8 cellular contexts compared by ENCODE assay signal in the genomic region with DNA sequence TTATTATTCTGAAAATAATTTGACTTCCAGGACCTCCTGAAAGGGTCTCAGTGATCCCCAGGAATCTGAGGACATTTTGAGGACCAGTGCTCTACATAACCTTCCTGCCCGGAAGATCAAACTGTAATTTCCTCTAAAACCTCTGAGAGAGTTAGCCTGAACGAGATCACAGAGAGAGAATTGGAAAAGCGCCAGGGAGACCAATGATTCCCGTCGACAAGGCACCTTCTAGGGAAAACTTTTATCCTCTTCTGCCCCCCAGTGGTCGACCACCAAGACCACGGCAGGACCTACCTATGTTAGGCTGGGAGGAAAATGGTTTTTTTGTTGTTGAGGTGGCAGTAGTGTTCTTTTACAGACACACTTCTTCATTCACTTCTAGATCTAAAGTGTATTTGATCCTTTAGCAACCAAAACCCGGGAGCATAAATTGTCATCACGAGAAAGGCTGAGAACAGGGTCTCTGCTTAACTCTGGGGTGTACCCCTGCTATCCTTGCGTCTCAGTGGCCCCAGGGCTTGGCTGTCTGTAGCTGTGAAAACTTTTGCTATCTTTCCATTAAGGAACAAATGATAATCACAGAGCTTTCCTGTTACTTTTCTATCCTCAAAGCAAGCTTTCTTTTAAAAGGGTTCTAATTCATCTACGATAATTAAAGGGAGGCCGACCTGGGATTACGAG.
DNase-seq lines count a peak whose midpoint lies in the region; ATAC-seq and TF ChIP-seq lines count a peak whose summit lies in the region.

No MANE protein-coding gene starts in this region.

- no peak overlapping the region for H3K4me3 Mint-ChIP-seq in activated CD4-positive, alpha-beta T cell treated with anti-CD3 and anti-CD28 coated beads for 36 hours
- no peak overlapping the region for H3K4me3 Mint-ChIP-seq in mesothelial cell of epicardium

- no peak overlapping the region for H3K27ac ChIP-seq in WERI-Rb-1

- TF ChIP-seq CTCF in WERI-Rb-1 (IDR thresholded peaks at IDR 0.05; ENCODE audit: low read depth, low read length) (peak; percentile 73), mesothelial cell of epicardium (IDR thresholded peaks at IDR 0.05; ENCODE audit: unreplicated experiment) (peak; percentile 81)

- H3K36me3 ChIP-seq in WERI-Rb-1: no peaks in the 10 kb centered on the region

- H3K27ac Mint-ChIP-seq in activated CD4-positive, alpha-beta T cell treated with anti-CD3 and anti-CD28 coated beads for 36 hours: no peak overlapping the region
- H3K27ac Mint-ChIP-seq in mesothelial cell of epicardium: peak overlapping the region; percentile 41

- H3K36me3 Mint-ChIP-seq in activated CD4-positive, alpha-beta T cell treated with anti-CD3 and anti-CD28 coated beads for 36 hours (ENCODE audit: low read depth): no peaks in the 10 kb centered on the region
- peaks cover 1% of the 10 kb centered on the region for H3K36me3 Mint-ChIP-seq in mesothelial cell of epicardium

- peaks cover 6% of the 10 kb centered on the region for H3K9me3 ChIP-seq in WERI-Rb-1 (ENCODE audit: severe bottlenecking)

- no peak overlapping the region for H3K4me3 ChIP-seq in WERI-Rb-1 (ENCODE audit: low read depth, low read length)

- H3K9me3 Mint-ChIP-seq in activated CD4-positive, alpha-beta T cell treated with anti-CD3 and anti-CD28 coated beads for 36 hours (ENCODE audit: low read depth): peaks cover 10% of the 10 kb centered on the region
- H3K9me3 Mint-ChIP-seq in mesothelial cell of epicardium: peaks cover 20% of the 10 kb centered on the region

- peak; percentile 68 for ATAC-seq in activated CD4-positive, alpha-beta T cell treated with anti-CD3 and anti-CD28 coated beads for 36 hours

- CTCF ChIA-PET in activated CD4-positive, alpha-beta T cell treated with anti-CD3 and anti-CD28 coated beads for 36 hours (lab: Charles Lee): interaction anchor here (0.6 to 1.8 kb wide), 8 partner anchors 10 to 153 kb away, joined by 3 to 6 read pairs (median 4); no protein-coding TSS in a partner anchor

- peaks cover 8% of the 10 kb centered on the region for H3K27me3 Mint-ChIP-seq in activated CD4-positive, alpha-beta T cell treated with anti-CD3 and anti-CD28 coated beads for 36 hours
- peaks cover 2% of the 10 kb centered on the region for H3K27me3 Mint-ChIP-seq in mesothelial cell of epicardium (ENCODE audit: low read depth)

- H3K4me1 Mint-ChIP-seq in activated CD4-positive, alpha-beta T cell treated with anti-CD3 and anti-CD28 coated beads for 36 hours: peaks cover 7% of the 10 kb centered on the region
- peaks cover 10% of the 10 kb centered on the region for H3K4me1 Mint-ChIP-seq in mesothelial cell of epicardium

- H3K27me3 ChIP-seq in WERI-Rb-1 (ENCODE audit: insufficient read depth, low read depth, severe bottlenecking): no peaks in the 10 kb centered on the region

- DNase-seq in activated CD4-positive, alpha-beta T cell treated with anti-CD3 and anti-CD28 coated beads for 36 hours: peak; percentile 70
- DNase-seq in activated CD4-positive, alpha-beta T cell treated with anti-CD3 and anti-CD28 coated beads for 1 hour: no peak
- DNase-seq in NCI-H1930 (lab: John Stamatoyannopoulos, UW) (peak; percentile 22 to 50), WERI-Rb-1 (peak; percentile 86), epidermal melanocyte (ENCODE audit: insufficient read length, low spot score) (peak; percentile 94), mesothelial cell of epicardium (ENCODE audit: low spot score in 2 of 2, unreplicated experiment in 2 of 2) (peak; percentile 64 to 84), NCI-H510A (lab: John Stamatoyannopoulos, UW) (no peak)
- DNase-seq in stimulated activated CD8-positive, alpha-beta memory T cell treated with anti-CD3 and anti-CD28 coated beads, Interleukin-7, amount 100 ng/mL, for 48 hours (ENCODE audit: extremely low read depth in 1 of 2, low read depth in 1 of 2): peak; percentile 9 to 13

- POLR2A ChIA-PET in activated CD4-positive, alpha-beta T cell treated with anti-CD3 and anti-CD28 coated beads for 36 hours (lab: Charles Lee): no interaction called here

- intact Hi-C loops in activated CD4-positive, alpha-beta T cell treated with anti-CD3 and anti-CD28 coated beads for 36 hours (cut with DNase I, micrococcal nuclease): loop anchor here (1.0 to 10.0 kb wide), 3 partner anchors 87 to 135 kb away; no protein-coding TSS in a partner anchor

Comparison
In these comparisons a context has a peak if more than half of its experiments do, and no peak if none do; other contexts are left out.
1. DNase-seq: peak in activated CD4-positive, alpha-beta T cell treated with anti-CD3 and anti-CD28 coated beads for 36 hours (single experiment), NCI-H1930 (2 of 2), WERI-Rb-1 (single experiment), epidermal melanocyte (single experiment), mesothelial cell of epicardium (2 of 2) and stimulated activated CD8-positive, alpha-beta memory T cell treated with anti-CD3 and anti-CD28 coated beads, Interleukin-7, amount 100 ng/mL, for 48 hours (2 of 2); none in activated CD4-positive, alpha-beta T cell treated with anti-CD3 and anti-CD28 coated beads for 1 hour (single experiment) and NCI-H510A (single experiment).